32 cellular contexts compared by ENCODE assay signal in genomic region chr4:73087871-73088270, GRCh38. TPM values are rescaled to one million over a fixed set of nuclear protein-coding genes. Genes with fewer than 3 reads are reported as not detected.
DNase-seq lines count a peak whose midpoint lies in the region; ATAC-seq and TF ChIP-seq lines count a peak whose summit lies in the region.
"Had no signal": no experiment of that assay in that cellular context is flagged by ENCODE, and none has a peak within 500 bp of the region (broad histone marks: within the 10 kb centered on the region; RNA-seq: fewer than 3 reads in every experiment).

No MANE protein-coding gene starts in this region.

- no peak overlapping the region for H3K4me3 Mint-ChIP-seq in activated CD8-positive, alpha-beta T cell treated with anti-CD3 and anti-CD28 coated beads for 36 hours
- no peak overlapping the region for H3K4me3 Mint-ChIP-seq in activated CD8-positive, alpha-beta T cell treated with anti-CD3 and anti-CD28 coated beads, Interleukin-2, amount 10 ng/mL, durations not matched to agents 7 days and 5 days
- peak overlapping the region in 1 of 4 donors; percentile 3 for H3K4me3 Mint-ChIP-seq in CD4-positive, CD25-positive, alpha-beta regulatory T cell
- H3K4me3 Mint-ChIP-seq in activated B cell treated with CpG ODN at 0.5 μM for 24 hours (no peak overlapping the region), naive B cell (peak overlapping the region in 1 of 8 donors; percentile 19)
- H3K4me3 Mint-ChIP-seq: activated CD4-positive, alpha-beta T cell treated with anti-CD3 and anti-CD28 coated beads for 36 hours; activated T-cell treated with anti-CD3 and anti-CD28 coated beads, Interleukin-2, amount 50 U/mL, for 24 hours had no signal

- no peaks in the 10 kb centered on the region for H3K27me3 Mint-ChIP-seq in activated CD8-positive, alpha-beta T cell treated with anti-CD3 and anti-CD28 coated beads for 36 hours
- H3K27me3 Mint-ChIP-seq in activated CD8-positive, alpha-beta T cell treated with anti-CD3 and anti-CD28 coated beads, Interleukin-2, amount 10 ng/mL, durations not matched to agents 7 days and 5 days (ENCODE audit: low read depth): no peaks in the 10 kb centered on the region
- no peaks in the 10 kb centered on the region for H3K27me3 Mint-ChIP-seq in CD4-positive, CD25-positive, alpha-beta regulatory T cell
- no peaks in the 10 kb centered on the region for H3K27me3 Mint-ChIP-seq in activated B cell treated with CpG ODN at 0.5 μM for 24 hours
- H3K27me3 Mint-ChIP-seq in naive B cell: no peaks in the 10 kb centered on the region
- H3K27me3 Mint-ChIP-seq: activated CD4-positive, alpha-beta T cell treated with anti-CD3 and anti-CD28 coated beads for 36 hours; activated T-cell treated with anti-CD3 and anti-CD28 coated beads, Interleukin-2, amount 50 U/mL, for 24 hours; IgD-negative memory B cell had no signal

- H3K36me3 Mint-ChIP-seq in activated CD8-positive, alpha-beta T cell treated with anti-CD3 and anti-CD28 coated beads for 36 hours (ENCODE audit: low read depth): peaks cover 38% of the 10 kb centered on the region
- peaks cover 42% of the 10 kb centered on the region for H3K36me3 Mint-ChIP-seq in activated CD8-positive, alpha-beta T cell treated with anti-CD3 and anti-CD28 coated beads, Interleukin-2, amount 10 ng/mL, durations not matched to agents 7 days and 5 days (ENCODE audit: low read depth)
- H3K36me3 Mint-ChIP-seq in CD4-positive, CD25-positive, alpha-beta regulatory T cell: peaks cover 35% of the 10 kb centered on the region
- H3K36me3 Mint-ChIP-seq in activated B cell treated with CpG ODN at 0.5 μM for 24 hours (ENCODE audit: low read depth): peaks cover 42% of the 10 kb centered on the region
- H3K36me3 Mint-ChIP-seq in naive B cell: peaks cover 17 to 19% of the 10 kb centered on the region in 2 donors

- peaks cover 9% of the 10 kb centered on the region for H3K4me1 Mint-ChIP-seq in activated CD8-positive, alpha-beta T cell treated with anti-CD3 and anti-CD28 coated beads for 36 hours (ENCODE audit: low read depth)
- peaks cover 7% of the 10 kb centered on the region for H3K4me1 Mint-ChIP-seq in activated CD8-positive, alpha-beta T cell treated with anti-CD3 and anti-CD28 coated beads, Interleukin-2, amount 10 ng/mL, durations not matched to agents 7 days and 5 days (ENCODE audit: low read depth)
- H3K4me1 Mint-ChIP-seq in CD4-positive, CD25-positive, alpha-beta regulatory T cell: peaks cover 10 to 31% (median 13%) of the 10 kb centered on the region in 4 donors
- H3K4me1 Mint-ChIP-seq in activated B cell treated with CpG ODN at 0.5 μM for 24 hours (peaks cover 15% of the 10 kb centered on the region), naive B cell (peaks cover 5 to 13% (median 9%) of the 10 kb centered on the region in 3 donors)

- peaks cover 7% of the 10 kb centered on the region for H3K4me1 ChIP-seq in CD4-positive, CD25-positive, alpha-beta regulatory T cell (ENCODE audit: control insufficient read depth, insufficient read depth, low read length, poor library complexity, severe bottlenecking)
- H3K4me1 ChIP-seq: gastrocnemius medialis, Peyer's patch had no signal

- CTCF ChIA-PET in activated CD8-positive, alpha-beta T cell treated with anti-CD3 and anti-CD28 coated beads for 36 hours (lab: Charles Lee): no interaction called here
- CTCF ChIA-PET in activated CD8-positive, alpha-beta T cell treated with anti-CD3 and anti-CD28 coated beads, Interleukin-2, amount 10 ng/mL, durations not matched to agents 7 days and 5 days (lab: Charles Lee): interaction anchor here (1.5 to 2.5 kb wide), 2 partner anchors 16 to 169 kb away, joined by 5 to 9 read pairs; no protein-coding TSS in a partner anchor
- CTCF ChIA-PET in activated B cell treated with CpG ODN at 0.5 μM for 24 hours (lab: Charles Lee): no interaction called here

- H3K27me3 ChIP-seq in CD4-positive, CD25-positive, alpha-beta regulatory T cell (ENCODE audit: control insufficient read depth, insufficient read depth, low read length): no peaks in the 10 kb centered on the region
- H3K27me3 ChIP-seq: brain microvascular endothelial cell, dorsolateral prefrontal cortex, gastrocnemius medialis, ovary, Peyer's patch, upper lobe of right lung had no signal

- TF ChIP-seq CTCF in activated CD8-positive, alpha-beta T cell treated with anti-CD3 and anti-CD28 coated beads for 36 hours (IDR thresholded peaks at IDR 0.05): no peak
- no peak for TF ChIP-seq CTCF in activated B cell treated with CpG ODN at 0.5 μM for 24 hours (IDR thresholded peaks at IDR 0.05)

- intact Hi-C loops in activated CD8-positive, alpha-beta T cell treated with anti-CD3 and anti-CD28 coated beads for 36 hours (cut with micrococcal nuclease): no loop called here
- intact Hi-C loops in activated B cell treated with CpG ODN at 0.5 μM for 24 hours (cut with micrococcal nuclease): no loop called here

- H3K27ac ChIP-seq in CD4-positive, CD25-positive, alpha-beta regulatory T cell (ENCODE audit: insufficient read depth, low read length, poor library complexity, severe bottlenecking): no peak overlapping the region
- H3K27ac ChIP-seq: brain microvascular endothelial cell, gastrocnemius medialis, lower lobe of right lung, ovary, Peyer's patch, upper lobe of right lung had no signal

- no peak overlapping the region for H3K4me3 ChIP-seq in CD4-positive, CD25-positive, alpha-beta regulatory T cell (ENCODE audit: low read depth, low read length)
- H3K4me3 ChIP-seq: gastrocnemius medialis, lower lobe of right lung, ovary, Peyer's patch, upper lobe of right lung had no signal

- H3K27ac Mint-ChIP-seq in activated CD8-positive, alpha-beta T cell treated with anti-CD3 and anti-CD28 coated beads for 36 hours: peak overlapping the region; percentile 4
- H3K27ac Mint-ChIP-seq in activated CD8-positive, alpha-beta T cell treated with anti-CD3 and anti-CD28 coated beads, Interleukin-2, amount 10 ng/mL, durations not matched to agents 7 days and 5 days: no peak overlapping the region
- peak overlapping the region in 2 of 3 donors; percentile 8 to 75 for H3K27ac Mint-ChIP-seq in CD4-positive, CD25-positive, alpha-beta regulatory T cell
- H3K27ac Mint-ChIP-seq in activated B cell treated with CpG ODN at 0.5 μM for 24 hours: peak overlapping the region; percentile 25
- peak overlapping the region in 5 of 6 donors; percentile 18 to 85 (median 56) for H3K27ac Mint-ChIP-seq in naive B cell
- H3K27ac Mint-ChIP-seq: activated CD4-positive, alpha-beta T cell treated with anti-CD3 and anti-CD28 coated beads for 36 hours had no signal

- H3K9me3 Mint-ChIP-seq in activated CD8-positive, alpha-beta T cell treated with anti-CD3 and anti-CD28 coated beads for 36 hours: no peaks in the 10 kb centered on the region
- H3K9me3 Mint-ChIP-seq in activated CD8-positive, alpha-beta T cell treated with anti-CD3 and anti-CD28 coated beads, Interleukin-2, amount 10 ng/mL, durations not matched to agents 7 days and 5 days (ENCODE audit: insufficient read depth): no peaks in the 10 kb centered on the region
- H3K9me3 Mint-ChIP-seq in CD4-positive, CD25-positive, alpha-beta regulatory T cell: peaks cover 0 to 3% (median 0%) of the 10 kb centered on the region in 7 donors
- no peaks in the 10 kb centered on the region for H3K9me3 Mint-ChIP-seq in activated B cell treated with CpG ODN at 0.5 μM for 24 hours
- H3K9me3 Mint-ChIP-seq in naive B cell: no peaks in the 10 kb centered on the region
- H3K9me3 Mint-ChIP-seq: activated T-cell treated with anti-CD3 and anti-CD28 coated beads, Interleukin-2, amount 50 U/mL, for 24 hours; IgD-negative memory B cell had no signal

- H3K9me3 ChIP-seq in CD4-positive, CD25-positive, alpha-beta regulatory T cell (ENCODE audit: control insufficient read depth in 2 of 2, low read length in 2 of 2): no peaks in the 10 kb centered on the region
- H3K9me3 ChIP-seq: gastrocnemius medialis, lower lobe of right lung, ovary, Peyer's patch, upper lobe of right lung had no signal

- peaks cover 35% of the 10 kb centered on the region for H3K36me3 ChIP-seq in CD4-positive, CD25-positive, alpha-beta regulatory T cell (ENCODE audit: control insufficient read depth, insufficient read depth, low read length)
- H3K36me3 ChIP-seq: ovary had no signal

- DNase-seq in activated CD8-positive, alpha-beta T cell treated with anti-CD3 and anti-CD28 coated beads for 36 hours: no peak
- no peak for DNase-seq in activated CD8-positive, alpha-beta T cell treated with anti-CD3 and anti-CD28 coated beads, Interleukin-2, amount 10 ng/mL, durations not matched to agents 7 days and 5 days
- no peak for DNase-seq in CD4-positive, CD25-positive, alpha-beta regulatory T cell
- DNase-seq in activated B cell treated with CpG ODN at 0.5 μM for 24 hours (no peak), naive B cell (no peak), DMS79 treated with DMSO at 0.1 percent for 48 hours (lab: John Stamatoyannopoulos, UW) (no peak), kidney tubule cell (ENCODE audit: low spot score) (no peak)
- DNase-seq: activated CD4-positive, alpha-beta T cell treated with anti-CD3 and anti-CD28 coated beads for 36 hours; activated naive CD4-positive, alpha-beta T cell; activated T-cell treated with anti-CD3 and anti-CD28 coated beads, Interleukin-2, amount 50 U/mL, for 24 hours; amygdala; brain microvascular endothelial cell; DMS153; dorsolateral prefrontal cortex; gastrocnemius medialis; HCEC 1CT; kidney glomerular epithelial cell; lower lobe of right lung; NCI-H1048; NCI-H1694; NCI-H446; NCI-H774; ovary; Peyer's patch; retina; SHP77; small intestine; stimulated activated naive CD4-positive, alpha-beta T cell; T-helper 9 cell; upper lobe of right lung had no signal

- POLR2A ChIA-PET in activated CD8-positive, alpha-beta T cell treated with anti-CD3 and anti-CD28 coated beads for 36 hours (lab: Charles Lee): interaction anchor here (2.0 kb wide), 1 partner anchor 11 kb away, joined by 6 read pairs; no protein-coding TSS in a partner anchor
- POLR2A ChIA-PET in activated CD8-positive, alpha-beta T cell treated with anti-CD3 and anti-CD28 coated beads, Interleukin-2, amount 10 ng/mL, durations not matched to agents 7 days and 5 days (lab: Charles Lee): no interaction called here
- POLR2A ChIA-PET in activated B cell treated with CpG ODN at 0.5 μM for 24 hours (lab: Charles Lee): no interaction called here

- no peak for ATAC-seq in activated CD8-positive, alpha-beta T cell treated with anti-CD3 and anti-CD28 coated beads for 36 hours
- ATAC-seq in activated CD8-positive, alpha-beta T cell treated with anti-CD3 and anti-CD28 coated beads, Interleukin-2, amount 10 ng/mL, durations not matched to agents 7 days and 5 days: no peak
- ATAC-seq in CD4-positive, CD25-positive, alpha-beta regulatory T cell (ENCODE audit: low read depth in 2 of 2): no peak
- ATAC-seq in activated B cell treated with CpG ODN at 0.5 μM for 24 hours (ENCODE audit: low read depth): no peak
- no peak for ATAC-seq in naive B cell (ENCODE audit: low read depth in 2 of 2)
- ATAC-seq in HG02884 (IDR thresholded peaks at IDR 0.05; ENCODE audit: unreplicated experiment): no peak
- ATAC-seq: activated CD4-positive, alpha-beta T cell treated with anti-CD3 and anti-CD28 coated beads for 36 hours; gastrocnemius medialis; lower lobe of right lung; upper lobe of right lung had no signal

RNA-seq across cellular contexts. Expression of gene COX18, which starts 18.4 kb away (rescaled TPM):
- 10 to 100 TPM; 25.7 to 26.8 TPM for total RNA-seq in activated CD8-positive, alpha-beta T cell treated with anti-CD3 and anti-CD28 coated beads for 36 hours
- 10 to 100 TPM; 14.7 to 15.5 TPM for total RNA-seq in activated CD8-positive, alpha-beta T cell treated with anti-CD3 and anti-CD28 coated beads, Interleukin-2, amount 10 ng/mL, durations not matched to agents 7 days and 5 days
- total RNA-seq in CD4-positive, CD25-positive, alpha-beta regulatory T cell: 9.2 TPM
- 1 to 10 TPM; 4.5 to 7.3 (median 6.7) TPM for polyA plus RNA-seq in CD4-positive, CD25-positive, alpha-beta regulatory T cell
- total RNA-seq in activated B cell treated with CpG ODN at 0.5 μM for 24 hours: 12.2 and 13.5 TPM in 2 replicates
- polyA plus RNA-seq in naive B cell (ENCODE audit: low read depth in 6 of 6): 1 to 10 TPM in 5 of 6 donors, not detected in 1; 4.1 to 10.0 (median 5.7) TPM
